ENCODE assay signal across 25 cellular contexts in genomic region chr1:63903947-63904346, GRCh38.
"Had no signal": no experiment of that assay in that cellular context is flagged by ENCODE, and none has a peak within 500 bp of the region (broad histone marks: within the 10 kb centered on the region; RNA-seq: fewer than 3 reads in every experiment).

No MANE protein-coding gene starts in this region.

- ATAC-seq: activated CD4-positive, alpha-beta T cell treated with anti-CD3 and anti-CD28 coated beads for 36 hours; activated CD8-positive, alpha-beta memory T cell treated with anti-CD3 and anti-CD28 coated beads, Interleukin-2, amount 10 ng/mL, durations not matched to agents 7 days and 5 days; left lobe of liver; mucosa of descending colon; naive thymus-derived CD4-positive, alpha-beta T cell had no signal

- H3K36me3 ChIP-seq: brain microvascular endothelial cell, neural progenitor cell, prostate gland, right atrium auricular region, suprapubic skin, transverse colon, uterus had no signal

- H3K36me3 Mint-ChIP-seq: activated CD4-positive, alpha-beta memory T cell treated with anti-CD3 and anti-CD28 coated beads for 36 hours; activated CD8-positive, alpha-beta memory T cell treated with anti-CD3 and anti-CD28 coated beads, Interleukin-2, amount 10 ng/mL, durations not matched to agents 7 days and 5 days; activated naive CD8-positive, alpha-beta T cell treated with anti-CD3 and anti-CD28 coated beads, Interleukin-2, amount 10 ng/mL, durations not matched to agents 7 days and 5 days; naive thymus-derived CD4-positive, alpha-beta T cell; neural progenitor cell had no signal

- H3K9me3 ChIP-seq: mucosa of descending colon, prostate gland, right atrium auricular region, suprapubic skin, transverse colon, uterus had no signal

- H3K9me3 Mint-ChIP-seq: activated CD4-positive, alpha-beta memory T cell treated with anti-CD3 and anti-CD28 coated beads for 36 hours; activated naive CD8-positive, alpha-beta T cell treated with anti-CD3 and anti-CD28 coated beads, Interleukin-2, amount 10 ng/mL, durations not matched to agents 7 days and 5 days; central memory CD8-positive, alpha-beta T cell; naive thymus-derived CD4-positive, alpha-beta T cell; neural progenitor cell; stimulated activated naive CD8-positive, alpha-beta T cell treated with anti-CD3 and anti-CD28 coated beads, Interleukin-15, Interleukin-2, amounts not matched to agents 100 ng/mL and 50 ng/mL, for 24 hours had no signal

- H3K27ac Mint-ChIP-seq: activated CD4-positive, alpha-beta memory T cell treated with anti-CD3 and anti-CD28 coated beads for 36 hours; activated CD4-positive, alpha-beta T cell treated with anti-CD3 and anti-CD28 coated beads for 36 hours; activated CD8-positive, alpha-beta memory T cell treated with anti-CD3 and anti-CD28 coated beads, Interleukin-2, amount 10 ng/mL, durations not matched to agents 7 days and 5 days; activated naive CD8-positive, alpha-beta T cell treated with anti-CD3 and anti-CD28 coated beads, Interleukin-2, amount 10 ng/mL, durations not matched to agents 7 days and 5 days; naive thymus-derived CD4-positive, alpha-beta T cell; neural progenitor cell; stimulated activated naive CD8-positive, alpha-beta T cell treated with anti-CD3 and anti-CD28 coated beads, Interleukin-15, Interleukin-2, amounts not matched to agents 100 ng/mL and 50 ng/mL, for 24 hours had no signal

- H3K4me3 Mint-ChIP-seq: activated CD4-positive, alpha-beta memory T cell treated with anti-CD3 and anti-CD28 coated beads for 36 hours; activated CD4-positive, alpha-beta T cell treated with anti-CD3 and anti-CD28 coated beads for 36 hours; activated CD8-positive, alpha-beta memory T cell treated with anti-CD3 and anti-CD28 coated beads, Interleukin-2, amount 10 ng/mL, durations not matched to agents 7 days and 5 days; activated naive CD8-positive, alpha-beta T cell treated with anti-CD3 and anti-CD28 coated beads, Interleukin-2, amount 10 ng/mL, durations not matched to agents 7 days and 5 days; central memory CD8-positive, alpha-beta T cell; naive thymus-derived CD4-positive, alpha-beta T cell; neural progenitor cell; stimulated activated naive CD8-positive, alpha-beta T cell treated with anti-CD3 and anti-CD28 coated beads, Interleukin-15, Interleukin-2, amounts not matched to agents 100 ng/mL and 50 ng/mL, for 24 hours had no signal

- H3K4me1 Mint-ChIP-seq: activated CD4-positive, alpha-beta T cell treated with anti-CD3 and anti-CD28 coated beads for 36 hours; activated CD8-positive, alpha-beta memory T cell treated with anti-CD3 and anti-CD28 coated beads, Interleukin-2, amount 10 ng/mL, durations not matched to agents 7 days and 5 days; activated naive CD8-positive, alpha-beta T cell treated with anti-CD3 and anti-CD28 coated beads, Interleukin-2, amount 10 ng/mL, durations not matched to agents 7 days and 5 days; central memory CD8-positive, alpha-beta T cell; naive thymus-derived CD4-positive, alpha-beta T cell had no signal

- H3K27ac ChIP-seq: brain microvascular endothelial cell, neural progenitor cell, prostate gland, right atrium auricular region, suprapubic skin, transverse colon, uterus had no signal

- H3K9ac ChIP-seq: neural progenitor cell had no signal

- H3K27me3 ChIP-seq: brain microvascular endothelial cell, neural progenitor cell, right atrium auricular region, suprapubic skin, transverse colon, uterus had no signal

- H3K4me1 ChIP-seq: prostate gland, suprapubic skin had no signal

- DNase-seq: activated CD4-positive, alpha-beta memory T cell treated with anti-CD3 and anti-CD28 coated beads for 36 hours; activated CD4-positive, alpha-beta T cell treated with anti-CD3 and anti-CD28 coated beads for 36 hours; activated CD8-positive, alpha-beta memory T cell treated with anti-CD3 and anti-CD28 coated beads, Interleukin-2, amount 10 ng/mL, durations not matched to agents 7 days and 5 days; activated naive CD4-positive, alpha-beta T cell; activated naive CD8-positive, alpha-beta T cell treated with anti-CD3 and anti-CD28 coated beads, Interleukin-2, amount 10 ng/mL, durations not matched to agents 7 days and 5 days; brain microvascular endothelial cell; head of caudate nucleus; kidney; mammary epithelial cell; mucosa of descending colon; naive thymus-derived CD4-positive, alpha-beta T cell; stimulated activated CD4-positive, alpha-beta T cell treated with anti-CD3 and anti-CD28 coated beads, Interleukin-2, amount 100 ng/mL, for 24 hours; transverse colon; uterus had no signal

- H3K4me3 ChIP-seq: coronary artery, mucosa of descending colon, neural progenitor cell, prostate gland, right atrium auricular region, suprapubic skin, transverse colon, uterus had no signal

- FAIRE-seq: endometrium, frontal cortex, kidney, TTC549 had no signal

- H3K27me3 Mint-ChIP-seq: activated CD4-positive, alpha-beta memory T cell treated with anti-CD3 and anti-CD28 coated beads for 36 hours; stimulated activated naive CD8-positive, alpha-beta T cell treated with anti-CD3 and anti-CD28 coated beads, Interleukin-15, Interleukin-2, amounts not matched to agents 100 ng/mL and 50 ng/mL, for 24 hours had no signal

- H2AFZ ChIP-seq: neural progenitor cell had no signal
